In genomic region chr2:206780671-206781070, GRCh38 we compare ENCODE assay signal across 2 cellular contexts.
TF ChIP-seq lines count a peak whose summit lies in the region.

No MANE protein-coding gene starts in this region.

TF ChIP-seq in HCT116, 20 proteins besides CTCF, POLR2A, EP300 and RAD21:
- no peak for TF ChIP-seq YY1 (IDR thresholded peaks at IDR 0.05; ENCODE audit: extremely low read depth, insufficient replicate concordance, low read depth, low read length)
- TF ChIP-seq CBX3 (IDR thresholded peaks at IDR 0.05; ENCODE audit: low read depth), result peak; percentile 16; the same call in 1 of the 2 replicates

TF ChIP-seq in K562, 482 proteins besides CTCF, POLR2A, EP300 and RAD21:
- TF ChIP-seq RFX7 (CRISPR knock-in tag; IDR thresholded peaks at IDR 0.05) (no peak), TRIM24 (IDR thresholded peaks at IDR 0.05) (no peak), ZBTB17 (CRISPR knock-in tag; IDR thresholded peaks at IDR 0.05) (no peak), VEZF1 (CRISPR knock-in tag; IDR thresholded peaks at IDR 0.05) (no peak), CBX2 (IDR thresholded peaks at IDR 0.05; ENCODE audit: insufficient read depth, low read length, poor library complexity, severe bottlenecking) (no peak), ATF6 (CRISPR knock-in tag; IDR thresholded peaks at IDR 0.05) (no peak), ZNF280A (IDR thresholded peaks at IDR 0.05; ENCODE audit: low read depth, partially characterized antibody) (peak; percentile 16), RBM17 (IDR thresholded peaks at IDR 0.05; ENCODE audit: borderline replicate concordance, low read depth, low read length) (no peak), DEAF1 (CRISPR knock-in tag; IDR thresholded peaks at IDR 0.05) (no peak)
